ENCODE assay signal across 1 cellular context in the genomic region with DNA sequence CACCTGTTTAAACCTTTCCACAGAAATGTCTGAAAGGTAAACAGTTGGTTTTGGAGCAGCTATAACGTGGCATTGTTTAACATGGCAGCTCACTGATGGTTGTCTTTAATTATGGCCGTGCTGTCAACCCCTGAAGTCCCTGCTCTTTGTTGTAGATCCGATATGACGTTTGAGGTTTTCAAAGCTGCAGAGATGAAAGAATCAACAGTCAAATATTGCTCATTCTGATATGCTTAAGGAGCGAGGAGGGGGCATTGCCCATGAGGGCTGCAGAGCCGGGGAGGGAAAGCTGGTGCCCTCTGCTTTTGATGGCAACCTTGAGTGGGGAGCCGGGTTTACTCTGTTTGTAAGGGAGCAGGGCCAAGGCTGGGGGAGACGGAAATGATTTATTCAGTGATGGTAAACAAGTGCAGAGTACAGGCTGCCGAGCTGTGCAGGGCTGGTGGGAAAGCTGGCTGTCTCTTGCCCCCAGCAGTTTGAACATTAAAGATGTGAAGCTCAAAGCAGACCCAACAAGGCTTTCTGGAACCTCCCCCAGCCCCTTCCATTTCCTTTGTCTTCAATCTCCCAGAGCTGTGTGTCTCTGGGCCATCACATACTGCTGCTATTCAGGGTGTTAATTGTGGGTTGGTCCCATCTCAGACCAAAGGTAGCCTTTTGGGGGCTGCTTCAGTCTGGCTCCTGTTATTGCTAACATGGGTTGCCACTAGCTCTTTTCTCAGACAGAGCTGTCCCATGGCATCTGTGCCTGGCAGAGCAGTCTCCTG.
TF ChIP-seq lines count a peak whose summit lies in the region.

No MANE protein-coding gene starts in this region.

TF ChIP-seq in HepG2, 621 proteins besides CTCF, POLR2A, EP300 and RAD21 (continued from another document and continues in another):
- TF ChIP-seq, protein P1, sequence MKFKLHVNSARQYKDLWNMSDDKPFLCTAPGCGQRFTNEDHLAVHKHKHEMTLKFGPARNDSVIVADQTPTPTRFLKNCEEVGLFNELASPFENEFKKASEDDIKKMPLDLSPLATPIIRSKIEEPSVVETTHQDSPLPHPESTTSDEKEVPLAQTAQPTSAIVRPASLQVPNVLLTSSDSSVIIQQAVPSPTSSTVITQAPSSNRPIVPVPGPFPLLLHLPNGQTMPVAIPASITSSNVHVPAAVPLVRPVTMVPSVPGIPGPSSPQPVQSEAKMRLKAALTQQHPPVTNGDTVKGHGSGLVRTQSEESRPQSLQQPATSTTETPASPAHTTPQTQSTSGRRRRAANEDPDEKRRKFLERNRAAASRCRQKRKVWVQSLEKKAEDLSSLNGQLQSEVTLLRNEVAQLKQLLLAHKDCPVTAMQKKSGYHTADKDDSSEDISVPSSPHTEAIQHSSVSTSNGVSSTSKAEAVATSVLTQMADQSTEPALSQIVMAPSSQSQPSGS (CRISPR knock-in tag; IDR thresholded peaks at IDR 0.05) = peak; percentile 71; the same call in 1 of the 2 replicates
- TF ChIP-seq HMGXB4 (CRISPR knock-in tag; IDR thresholded peaks at IDR 0.05; ENCODE audit: borderline replicate concordance in 1 of 2, low read depth in 1 of 2) (peak in 1 of 2 experiments; percentile 57; a peak in 1 of 4 replicates), ZMYM3 (CRISPR knock-in tag; IDR thresholded peaks at IDR 0.05) (peak; percentile 75), MYNN (CRISPR knock-in tag; IDR thresholded peaks at IDR 0.05; ENCODE audit: low read depth) (no peak), IKZF1 (IDR thresholded peaks at IDR 0.05) (no peak), TP53 (CRISPR knock-in tag; conservative IDR thresholded peaks at IDR 0.05) (no peak; the same call in 1 of the 2 replicates), CAMTA2 (CRISPR knock-in tag; IDR thresholded peaks at IDR 0.05; ENCODE audit: borderline replicate concordance) (no peak), MEIS1 (CRISPR knock-in tag; IDR thresholded peaks at IDR 0.05; ENCODE audit: borderline replicate concordance) (peak; percentile 97), XRCC5 (optimal IDR thresholded peaks at IDR 0.05; ENCODE audit: low read length) (no peak), ZXDC (CRISPR knock-in tag; IDR thresholded peaks at IDR 0.05) (0 out of 2 replicates have a peak, but pooled peaks have one; percentile 70), SRSF9 (IDR thresholded peaks at IDR 0.05; ENCODE audit: borderline replicate concordance, insufficient read depth, low read depth, low read length, poor library complexity, severe bottlenecking) (no peak), BORCS8-MEF2B (CRISPR knock-in tag; IDR thresholded peaks at IDR 0.05) (peak; percentile 72), LRRFIP1 (CRISPR knock-in tag; conservative IDR thresholded peaks at IDR 0.05) (no peak), CBX2 (IDR thresholded peaks at IDR 0.05; ENCODE audit: low read depth, low read length) (no peak), CBX2 (CRISPR knock-in tag; IDR thresholded peaks at IDR 0.05; ENCODE audit: low read depth) (no peak), ZFP37 (CRISPR knock-in tag; IDR thresholded peaks at IDR 0.05; ENCODE audit: borderline replicate concordance) (no peak), CCDC6 (CRISPR knock-in tag; IDR thresholded peaks at IDR 0.05) (no peak), ASH2L (IDR thresholded peaks at IDR 0.05; ENCODE audit: insufficient read length, low read depth, low read length) (peak; percentile 38), ZNF543 (CRISPR knock-in tag; IDR thresholded peaks at IDR 0.05) (peak; percentile 71; the same call in 1 of the 2 replicates), TBX3 (IDR thresholded peaks at IDR 0.05; ENCODE audit: borderline replicate concordance) (peak; percentile 75; the same call in 1 of the 2 replicates), ZNF7 (CRISPR knock-in tag; IDR thresholded peaks at IDR 0.05) (no peak), GZF1 (CRISPR knock-in tag; IDR thresholded peaks at IDR 0.05) (no peak), ISX (CRISPR knock-in tag; conservative IDR thresholded peaks at IDR 0.05) (no peak), TSC22D2 (CRISPR knock-in tag; IDR thresholded peaks at IDR 0.05; ENCODE audit: borderline replicate concordance) (no peak), HOXA7 (CRISPR knock-in tag; IDR thresholded peaks at IDR 0.05) (no peak), GMEB1 (CRISPR knock-in tag; IDR thresholded peaks at IDR 0.05; ENCODE audit: borderline replicate concordance) (peak; percentile 41), AGO1 (IDR thresholded peaks at IDR 0.05; ENCODE audit: low read depth, low read length, poor library complexity, severe bottlenecking) (no peak), IRX3 (CRISPR knock-in tag; IDR thresholded peaks at IDR 0.05; ENCODE audit: borderline replicate concordance, low read depth) (no peak), ERF (CRISPR knock-in tag; IDR thresholded peaks at IDR 0.05) (0 out of 2 replicates have a peak, but pooled peaks have one; percentile 74), CREB1 (IDR thresholded peaks at IDR 0.05) (no peak), CREB1 (CRISPR knock-in tag; IDR thresholded peaks at IDR 0.05) (peak; percentile 85), ZFP36L2 (CRISPR knock-in tag; IDR thresholded peaks at IDR 0.05) (no peak), ZNF124 (CRISPR knock-in tag; IDR thresholded peaks at IDR 0.05) (0 out of 2 replicates have a peak, but pooled peaks have one; percentile 56), NR2F2 (IDR thresholded peaks at IDR 0.05; ENCODE audit: borderline replicate concordance, low read depth) (no peak; the same call in none of the 2 replicates)
- TF ChIP-seq, protein P2, sequence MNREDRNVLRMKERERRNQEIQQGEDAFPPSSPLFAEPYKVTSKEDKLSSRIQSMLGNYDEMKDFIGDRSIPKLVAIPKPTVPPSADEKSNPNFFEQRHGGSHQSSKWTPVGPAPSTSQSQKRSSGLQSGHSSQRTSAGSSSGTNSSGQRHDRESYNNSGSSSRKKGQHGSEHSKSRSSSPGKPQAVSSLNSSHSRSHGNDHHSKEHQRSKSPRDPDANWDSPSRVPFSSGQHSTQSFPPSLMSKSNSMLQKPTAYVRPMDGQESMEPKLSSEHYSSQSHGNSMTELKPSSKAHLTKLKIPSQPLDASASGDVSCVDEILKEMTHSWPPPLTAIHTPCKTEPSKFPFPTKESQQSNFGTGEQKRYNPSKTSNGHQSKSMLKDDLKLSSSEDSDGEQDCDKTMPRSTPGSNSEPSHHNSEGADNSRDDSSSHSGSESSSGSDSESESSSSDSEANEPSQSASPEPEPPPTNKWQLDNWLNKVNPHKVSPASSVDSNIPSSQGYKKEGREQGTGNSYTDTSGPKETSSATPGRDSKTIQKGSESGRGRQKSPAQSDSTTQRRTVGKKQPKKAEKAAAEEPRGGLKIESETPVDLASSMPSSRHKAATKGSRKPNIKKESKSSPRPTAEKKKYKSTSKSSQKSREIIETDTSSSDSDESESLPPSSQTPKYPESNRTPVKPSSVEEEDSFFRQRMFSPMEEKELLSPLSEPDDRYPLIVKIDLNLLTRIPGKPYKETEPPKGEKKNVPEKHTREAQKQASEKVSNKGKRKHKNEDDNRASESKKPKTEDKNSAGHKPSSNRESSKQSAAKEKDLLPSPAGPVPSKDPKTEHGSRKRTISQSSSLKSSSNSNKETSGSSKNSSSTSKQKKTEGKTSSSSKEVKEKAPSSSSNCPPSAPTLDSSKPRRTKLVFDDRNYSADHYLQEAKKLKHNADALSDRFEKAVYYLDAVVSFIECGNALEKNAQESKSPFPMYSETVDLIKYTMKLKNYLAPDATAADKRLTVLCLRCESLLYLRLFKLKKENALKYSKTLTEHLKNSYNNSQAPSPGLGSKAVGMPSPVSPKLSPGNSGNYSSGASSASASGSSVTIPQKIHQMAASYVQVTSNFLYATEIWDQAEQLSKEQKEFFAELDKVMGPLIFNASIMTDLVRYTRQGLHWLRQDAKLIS (CRISPR knock-in tag; IDR thresholded peaks at IDR 0.05) = no peak
- TF ChIP-seq, protein P3, sequence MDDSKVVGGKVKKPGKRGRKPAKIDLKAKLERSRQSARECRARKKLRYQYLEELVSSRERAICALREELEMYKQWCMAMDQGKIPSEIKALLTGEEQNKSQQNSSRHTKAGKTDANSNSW (CRISPR knock-in tag; IDR thresholded peaks at IDR 0.05; ENCODE audit: borderline replicate concordance) = no peak
- TF ChIP-seq, protein P4, sequence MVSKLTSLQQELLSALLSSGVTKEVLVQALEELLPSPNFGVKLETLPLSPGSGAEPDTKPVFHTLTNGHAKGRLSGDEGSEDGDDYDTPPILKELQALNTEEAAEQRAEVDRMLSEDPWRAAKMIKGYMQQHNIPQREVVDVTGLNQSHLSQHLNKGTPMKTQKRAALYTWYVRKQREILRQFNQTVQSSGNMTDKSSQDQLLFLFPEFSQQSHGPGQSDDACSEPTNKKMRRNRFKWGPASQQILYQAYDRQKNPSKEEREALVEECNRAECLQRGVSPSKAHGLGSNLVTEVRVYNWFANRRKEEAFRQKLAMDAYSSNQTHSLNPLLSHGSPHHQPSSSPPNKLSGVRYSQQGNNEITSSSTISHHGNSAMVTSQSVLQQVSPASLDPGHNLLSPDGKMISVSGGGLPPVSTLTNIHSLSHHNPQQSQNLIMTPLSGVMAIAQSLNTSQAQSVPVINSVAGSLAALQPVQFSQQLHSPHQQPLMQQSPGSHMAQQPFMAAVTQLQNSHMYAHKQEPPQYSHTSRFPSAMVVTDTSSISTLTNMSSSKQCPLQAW (CRISPR knock-in tag; IDR thresholded peaks at IDR 0.05) = peak; percentile 81
- TF ChIP-seq, protein P5, sequence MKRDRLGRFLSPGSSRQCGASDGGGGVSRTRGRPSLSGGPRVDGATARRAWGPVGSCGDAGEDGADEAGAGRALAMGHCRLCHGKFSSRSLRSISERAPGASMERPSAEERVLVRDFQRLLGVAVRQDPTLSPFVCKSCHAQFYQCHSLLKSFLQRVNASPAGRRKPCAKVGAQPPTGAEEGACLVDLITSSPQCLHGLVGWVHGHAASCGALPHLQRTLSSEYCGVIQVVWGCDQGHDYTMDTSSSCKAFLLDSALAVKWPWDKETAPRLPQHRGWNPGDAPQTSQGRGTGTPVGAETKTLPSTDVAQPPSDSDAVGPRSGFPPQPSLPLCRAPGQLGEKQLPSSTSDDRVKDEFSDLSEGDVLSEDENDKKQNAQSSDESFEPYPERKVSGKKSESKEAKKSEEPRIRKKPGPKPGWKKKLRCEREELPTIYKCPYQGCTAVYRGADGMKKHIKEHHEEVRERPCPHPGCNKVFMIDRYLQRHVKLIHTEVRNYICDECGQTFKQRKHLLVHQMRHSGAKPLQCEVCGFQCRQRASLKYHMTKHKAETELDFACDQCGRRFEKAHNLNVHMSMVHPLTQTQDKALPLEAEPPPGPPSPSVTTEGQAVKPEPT (CRISPR knock-in tag; IDR thresholded peaks at IDR 0.05; ENCODE audit: low read depth) = no peak
- TF ChIP-seq, protein P6, sequence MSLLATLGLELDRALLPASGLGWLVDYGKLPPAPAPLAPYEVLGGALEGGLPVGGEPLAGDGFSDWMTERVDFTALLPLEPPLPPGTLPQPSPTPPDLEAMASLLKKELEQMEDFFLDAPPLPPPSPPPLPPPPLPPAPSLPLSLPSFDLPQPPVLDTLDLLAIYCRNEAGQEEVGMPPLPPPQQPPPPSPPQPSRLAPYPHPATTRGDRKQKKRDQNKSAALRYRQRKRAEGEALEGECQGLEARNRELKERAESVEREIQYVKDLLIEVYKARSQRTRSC (CRISPR knock-in tag; IDR thresholded peaks at IDR 0.05; ENCODE audit: low read depth) = no peak
